10 cellular contexts compared by ENCODE assay signal in genomic region chr3:112304611-112305010, GRCh38. TPM values are rescaled to one million over a fixed set of nuclear protein-coding genes. Genes with fewer than 3 reads are reported as not detected.
DNase-seq lines count a peak whose midpoint lies in the region; ATAC-seq, FAIRE-seq and TF ChIP-seq lines count a peak whose summit lies in the region.
"Had no signal": no experiment of that assay in that cellular context is flagged by ENCODE, and none has a peak within 500 bp of the region (broad histone marks: within the 10 kb centered on the region; RNA-seq: fewer than 3 reads in every experiment).

No MANE protein-coding gene starts in this region.

- H3K27ac ChIP-seq in heart right ventricle (peak overlapping the region in 1 of 10 donors; percentile 40), muscle layer of colon (ENCODE audit: low read depth, low read length) (no peak overlapping the region), HepG2 (ENCODE audit: extremely low read length, insufficient read depth, low read length) (no peak overlapping the region)
- H3K27ac ChIP-seq: pancreas had no signal

- H4K20me1 ChIP-seq in HepG2 (ENCODE audit: insufficient read depth, low read length), result no peaks in the 10 kb centered on the region

- BruUV-seq in HepG2 (replicated peaks; lab: Mats Ljungman, UMichigan), result no TSS peak

- no peak for TF ChIP-seq POLR2A in HepG2 (IDR thresholded peaks at IDR 0.05; ENCODE audit: insufficient read depth in 1 of 2, low read depth in 2 of 2, low read length in 2 of 2)

- no peak overlapping the region for H3K27ac Mint-ChIP-seq in chondrocyte (ENCODE audit: unreplicated experiment)

- POLR2A ChIA-PET in HepG2 (lab: Yijun Ruan, JAX), result no interaction called here

- no peak for TF ChIP-seq RAD21 in HepG2 (CRISPR knock-in tag; IDR thresholded peaks at IDR 0.05)

- no peak overlapping the region for H3K9ac ChIP-seq in muscle layer of colon (ENCODE audit: low read length)
- no peak overlapping the region for H3K9ac ChIP-seq in HepG2 (ENCODE audit: insufficient read depth, low read depth, low read length)

- TF ChIP-seq EP300 in HepG2 (IDR thresholded peaks at IDR 0.05; ENCODE audit: low read depth in 2 of 2, low read length in 2 of 2) (no peak), HepG2 (CRISPR knock-in tag; IDR thresholded peaks at IDR 0.05; ENCODE audit: borderline replicate concordance) (no peak)

- DNase-seq in heart right ventricle (no peak), Right ventricle myocardium superior (no peak), chondrocyte (ENCODE audit: low spot score) (no peak), HepG2 (ENCODE audit: low spot score) (no peak), D341Med (ENCODE audit: low spot score) (no peak), D721Med (ENCODE audit: insufficient read length, low spot score) (no peak)
- DNase-seq: pancreas had no signal

- no peaks in the 10 kb centered on the region for H3K9me3 Mint-ChIP-seq in chondrocyte (ENCODE audit: low read depth)

- intact Hi-C loops in heart right ventricle (cut with DNase I), result loop anchor here in 2 of 10 donors (10.0 kb wide), 2 partner anchors 190 to 680 kb away; no protein-coding TSS in a partner anchor
- intact Hi-C loops in Right ventricle myocardium superior (cut with DNase I), result no loop called here
- intact Hi-C loops in HepG2 (cut with micrococcal nuclease; ENCODE audit: unreplicated experiment), result no loop called here

- FAIRE-seq in HepG2 (lab: Jason Lieb, UNC) (no peak), D721Med (lab: Jason Lieb, UNC) (no peak)
- FAIRE-seq: pancreas had no signal

- no peaks in the 10 kb centered on the region for H3K36me3 ChIP-seq in heart right ventricle
- no peaks in the 10 kb centered on the region for H3K36me3 ChIP-seq in muscle layer of colon (ENCODE audit: insufficient read depth, low read length)
- H3K36me3 ChIP-seq in HepG2 (replicated peaks in 1 of 2; ENCODE audit: control insufficient read depth in 1 of 2, insufficient read depth in 2 of 2, low read length in 2 of 2), result no peaks in the 10 kb centered on the region
- H3K36me3 ChIP-seq: pancreas had no signal

- H3K79me2 ChIP-seq in HepG2 (ENCODE audit: insufficient read depth, low read length), result no peaks in the 10 kb centered on the region

- H3K9me3 ChIP-seq in heart right ventricle (no peaks in the 10 kb centered on the region), muscle layer of colon (ENCODE audit: low read length) (no peaks in the 10 kb centered on the region), HepG2 (ENCODE audit: low read length) (no peaks in the 10 kb centered on the region)
- H3K9me3 ChIP-seq: pancreas had no signal

- H2AFZ ChIP-seq in HepG2 (ENCODE audit: low read length), result no peak overlapping the region

- H3K4me3 ChIP-seq in heart right ventricle, result peak overlapping the region in 7 of 10 donors; percentile 45 to 59 (median 53)
- peak overlapping the region; percentile 47 to 77 for H3K4me3 ChIP-seq in muscle layer of colon (ENCODE audit: low read depth in 1 of 2, low read length in 2 of 2)
- H3K4me3 ChIP-seq in HepG2 (replicated peaks in 1 of 3; ENCODE audit: insufficient read depth in 1 of 3, low read depth in 2 of 3, low read length in 3 of 3), result no peak overlapping the region

- H3K4me1 ChIP-seq in heart right ventricle (peaks cover 0 to 34% (median 19%) of the 10 kb centered on the region in 9 donors), muscle layer of colon (ENCODE audit: insufficient read depth, low read length) (peaks cover 15% of the 10 kb centered on the region), HepG2 (ENCODE audit: insufficient read depth, low read length) (no peaks in the 10 kb centered on the region)
- H3K4me1 ChIP-seq: pancreas had no signal

- ATAC-seq in heart right ventricle (peak in 2 of 8 donors; percentile 21 to 38), Right ventricle myocardium superior (ENCODE audit: poor library complexity) (no peak), HepG2 (no peak), HG02870 (IDR thresholded peaks at IDR 0.05; ENCODE audit: unreplicated experiment) (no peak)

- H3K27me3 Mint-ChIP-seq in chondrocyte (ENCODE audit: low read depth), result no peaks in the 10 kb centered on the region

- no peaks in the 10 kb centered on the region for H3K4me1 Mint-ChIP-seq in chondrocyte (ENCODE audit: low read depth)

- no peak overlapping the region for H3K4me2 ChIP-seq in HepG2 (ENCODE audit: low read depth, low read length)

- H3K27me3 ChIP-seq in heart right ventricle, result no peaks in the 10 kb centered on the region
- H3K27me3 ChIP-seq in muscle layer of colon (ENCODE audit: control insufficient read depth in 1 of 2, insufficient read depth in 2 of 2, low read length in 2 of 2), result no peaks in the 10 kb centered on the region
- no peaks in the 10 kb centered on the region for H3K27me3 ChIP-seq in HepG2 (ENCODE audit: control insufficient read depth in 1 of 2, insufficient read depth in 2 of 2, low read length in 2 of 2)
- H3K27me3 ChIP-seq: pancreas had no signal

- no peaks in the 10 kb centered on the region for H3K36me3 Mint-ChIP-seq in chondrocyte (ENCODE audit: low read depth)

- H3K4me3 Mint-ChIP-seq in chondrocyte (ENCODE audit: unreplicated experiment), result no peak overlapping the region

- 59 to 74% methylated on average over 2 of the region's 2 CpGs for WGBS in heart right ventricle, 2 donors
- WGBS in HepG2 (ENCODE audit: low lambda C conversion rate), result 88% methylated on average over 2 of the region's 2 CpGs

- TF ChIP-seq CTCF in heart right ventricle (IDR thresholded peaks at IDR 0.05) (peak in 4 of 9 donors; percentile 20 to 37 (median 27)), chondrocyte (IDR thresholded peaks at IDR 0.05) (peak; percentile 68), HepG2 (CRISPR knock-in tag; IDR thresholded peaks at IDR 0.05) (no peak), D721Med (IDR thresholded peaks at IDR 0.05; ENCODE audit: insufficient read depth, missing control alignments) (no peak)

- CTCF ChIA-PET in HepG2 (lab: Yijun Ruan, JAX; ENCODE audit: low intra/inter-chr PET ratio, low total read pairs), result no interaction called here

- in situ Hi-C loops in HepG2 (cut with HindIII; ENCODE audit: extremely low pct_ligation_motif_present, low pct_unique_long_range_greater_than_20kb), result no loop called here

RNA-seq across cellular contexts. Expression of gene SLC9C1, which starts 10.6 kb away (rescaled TPM):
- 1 to 10 TPM in 7 of 10 donors, under 1 TPM in 3; 0.80 to 2.2 (median 1.6) TPM for total RNA-seq in heart right ventricle
- under 1 TPM; 0.10 to 0.51 TPM for polyA plus RNA-seq in heart right ventricle
- 1.7 TPM for total RNA-seq in Right ventricle myocardium superior
- total RNA-seq in chondrocyte, result 0.07 TPM in 1 of 3 replicates, not detected in the others
- total RNA-seq in HepG2 (2016; rRNA removed; fragmentation: Illumina TruSeq; extraction: Trizol), result not detected in 2 replicates
- not detected in 2 replicates for total RNA-seq in HepG2 (2016; cell fraction: cytosol; rRNA removed; fragmentation: Illumina TruSeq; extraction: Trizol; ENCODE audit: low read depth)
- not detected in 2 replicates for total RNA-seq in HepG2 (2016; cell fraction: insoluble cytoplasmic fraction; rRNA removed; fragmentation: Illumina TruSeq; extraction: Trizol)
- not detected in 2 replicates for total RNA-seq in HepG2 (2016; cell fraction: membrane; rRNA removed; fragmentation: Illumina TruSeq; extraction: Trizol)
- not detected in 2 replicates for total RNA-seq in HepG2 (2016; cell fraction: nucleus; rRNA removed; fragmentation: Illumina TruSeq; extraction: Trizol)
- polyA plus RNA-seq in HepG2 (2011; rRNA removed), result not detected in 2 replicates
- polyA plus RNA-seq in HepG2 (2011; cell fraction: cytosol; rRNA removed), result not detected in 2 replicates
- polyA plus RNA-seq in HepG2 (2011; cell fraction: nucleus; rRNA removed), result not detected in 2 replicates
- not detected in 2 replicates for polyA plus RNA-seq in HepG2 (2012)
- polyA plus RNA-seq in HepG2 (2016; cell fraction: cytosol; fragmentation: Illumina TruSeq; extraction: Trizol; ENCODE audit: low read depth), result not detected in 2 replicates
- polyA plus RNA-seq in HepG2 (2016; cell fraction: insoluble cytoplasmic fraction; fragmentation: Illumina TruSeq; extraction: Trizol; ENCODE audit: low read depth), result not detected in 2 replicates
- polyA plus RNA-seq in HepG2 (2016; cell fraction: membrane; fragmentation: Illumina TruSeq; extraction: Trizol; ENCODE audit: low read depth), result not detected in 2 replicates
- polyA plus RNA-seq in HepG2 (2016; cell fraction: nucleus; fragmentation: Illumina TruSeq; extraction: Trizol; ENCODE audit: insufficient read depth, low read depth), result not detected in 2 replicates
- not detected in 2 replicates for polyA minus RNA-seq in HepG2 (2011; rRNA and poly(A)+ RNA removed; ENCODE audit: low replicate concordance)
- polyA minus RNA-seq in HepG2 (2011; cell fraction: cytosol; rRNA and poly(A)+ RNA removed), result not detected in 2 replicates
- not detected in 2 replicates for polyA minus RNA-seq in HepG2 (2011; cell fraction: nucleus; rRNA and poly(A)+ RNA removed)
- polyA plus RNA-seq: esophagus had no signal

RNA-seq across cellular contexts. Expression of gene CD200, which starts 28.3 kb away (rescaled TPM):
- total RNA-seq in heart right ventricle (1 to 10 TPM in 6 of 10 donors, under 1 TPM in 4; 0.82 to 3.3 (median 1.5) TPM), Right ventricle myocardium superior (0.91 TPM), chondrocyte (1.7 to 1.8 TPM in 2 of 3 replicates, not detected in the other), HepG2 (2016; rRNA removed; fragmentation: Illumina TruSeq; extraction: Trizol) (not detected in 2 replicates)
- polyA plus RNA-seq in heart right ventricle (1 to 10 TPM in 1 of 2 donors, under 1 TPM in 1; 0.44 to 1.3 TPM), HepG2 (2011; rRNA removed) (not detected in 2 replicates)
- total RNA-seq in HepG2 (2016; cell fraction: cytosol; rRNA removed; fragmentation: Illumina TruSeq; extraction: Trizol; ENCODE audit: low read depth), result not detected in 2 replicates
- total RNA-seq in HepG2 (2016; cell fraction: insoluble cytoplasmic fraction; rRNA removed; fragmentation: Illumina TruSeq; extraction: Trizol), result not detected in 2 replicates
- not detected in 2 replicates for total RNA-seq in HepG2 (2016; cell fraction: membrane; rRNA removed; fragmentation: Illumina TruSeq; extraction: Trizol)
- not detected in 2 replicates for total RNA-seq in HepG2 (2016; cell fraction: nucleus; rRNA removed; fragmentation: Illumina TruSeq; extraction: Trizol)
- 0.03 TPM in 1 of 2 replicates, not detected in the other for polyA plus RNA-seq in HepG2 (2011; cell fraction: cytosol; rRNA removed)
- polyA plus RNA-seq in HepG2 (2011; cell fraction: nucleus; rRNA removed), result 0.05 TPM in 1 of 2 replicates, not detected in the other
- not detected in 2 replicates for polyA plus RNA-seq in HepG2 (2012)
- not detected in 2 replicates for polyA plus RNA-seq in HepG2 (2016; cell fraction: cytosol; fragmentation: Illumina TruSeq; extraction: Trizol; ENCODE audit: low read depth)
- not detected in 2 replicates for polyA plus RNA-seq in HepG2 (2016; cell fraction: insoluble cytoplasmic fraction; fragmentation: Illumina TruSeq; extraction: Trizol; ENCODE audit: low read depth)
- not detected in 2 replicates for polyA plus RNA-seq in HepG2 (2016; cell fraction: membrane; fragmentation: Illumina TruSeq; extraction: Trizol; ENCODE audit: low read depth)
- not detected in 2 replicates for polyA plus RNA-seq in HepG2 (2016; cell fraction: nucleus; fragmentation: Illumina TruSeq; extraction: Trizol; ENCODE audit: insufficient read depth, low read depth)
- polyA minus RNA-seq in HepG2 (2011; rRNA and poly(A)+ RNA removed; ENCODE audit: low replicate concordance), result not detected in 2 replicates
- polyA minus RNA-seq in HepG2 (2011; cell fraction: cytosol; rRNA and poly(A)+ RNA removed), result not detected in 2 replicates
- not detected in 2 replicates for polyA minus RNA-seq in HepG2 (2011; cell fraction: nucleus; rRNA and poly(A)+ RNA removed)

Comparison
In these comparisons a context has a peak if more than half of its experiments do, and no peak if none do; other contexts are left out.
1. H3K4me3 ChIP-seq: peak in heart right ventricle (7 of 10) and muscle layer of colon (2 of 2); none in HepG2 (0 of 3).